Comparison of ENCODE assay signal across 1 cellular context in the genomic region with DNA sequence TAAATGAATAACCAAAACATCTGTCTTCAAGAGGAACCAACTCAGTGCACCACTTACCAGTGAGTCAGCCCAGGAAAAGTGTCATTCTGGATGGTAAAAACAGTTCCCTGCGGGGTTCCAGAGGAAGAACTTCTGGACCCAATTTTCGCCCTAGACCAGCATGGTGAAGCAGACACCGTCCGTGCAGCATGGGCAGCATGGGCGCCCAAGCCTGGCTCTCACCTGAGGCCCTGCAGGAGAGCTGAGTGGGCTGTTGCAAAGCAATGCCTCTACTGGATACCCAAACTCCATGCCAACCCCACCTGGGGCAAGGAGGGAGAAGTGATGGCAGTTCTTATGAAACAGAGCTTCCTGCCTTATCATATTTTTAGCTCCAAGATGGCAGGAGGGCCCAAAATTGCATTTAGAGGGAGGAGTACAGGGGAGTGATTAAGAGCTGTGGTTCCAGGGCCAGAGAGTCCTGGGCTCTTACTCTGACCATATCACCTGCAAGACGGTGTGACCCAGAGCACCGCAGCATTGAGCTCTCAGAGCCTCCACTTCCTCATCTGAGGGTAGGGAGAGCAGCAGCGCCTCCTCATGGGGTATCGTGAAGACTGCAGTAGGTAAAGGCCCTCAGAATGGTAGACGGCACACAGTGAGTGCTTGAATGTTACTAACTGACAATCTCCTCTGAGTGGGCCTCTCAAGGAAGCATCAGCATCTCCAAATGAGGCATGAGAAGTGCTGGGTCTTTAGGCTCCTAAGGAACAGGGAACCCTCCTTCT.
TF ChIP-seq lines count a peak whose summit lies in the region.

No MANE protein-coding gene starts in this region.

TF ChIP-seq in HepG2, 621 proteins besides CTCF, POLR2A, EP300 and RAD21:
- TF ChIP-seq, protein P1, sequence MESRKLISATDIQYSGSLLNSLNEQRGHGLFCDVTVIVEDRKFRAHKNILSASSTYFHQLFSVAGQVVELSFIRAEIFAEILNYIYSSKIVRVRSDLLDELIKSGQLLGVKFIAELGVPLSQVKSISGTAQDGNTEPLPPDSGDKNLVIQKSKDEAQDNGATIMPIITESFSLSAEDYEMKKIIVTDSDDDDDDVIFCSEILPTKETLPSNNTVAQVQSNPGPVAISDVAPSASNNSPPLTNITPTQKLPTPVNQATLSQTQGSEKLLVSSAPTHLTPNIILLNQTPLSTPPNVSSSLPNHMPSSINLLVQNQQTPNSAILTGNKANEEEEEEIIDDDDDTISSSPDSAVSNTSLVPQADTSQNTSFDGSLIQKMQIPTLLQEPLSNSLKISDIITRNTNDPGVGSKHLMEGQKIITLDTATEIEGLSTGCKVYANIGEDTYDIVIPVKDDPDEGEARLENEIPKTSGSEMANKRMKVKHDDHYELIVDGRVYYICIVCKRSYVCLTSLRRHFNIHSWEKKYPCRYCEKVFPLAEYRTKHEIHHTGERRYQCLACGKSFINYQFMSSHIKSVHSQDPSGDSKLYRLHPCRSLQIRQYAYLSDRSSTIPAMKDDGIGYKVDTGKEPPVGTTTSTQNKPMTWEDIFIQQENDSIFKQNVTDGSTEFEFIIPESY (CRISPR knock-in tag; IDR thresholded peaks at IDR 0.05): peak; percentile 19; the same call in 1 of the 2 replicates
- no peak for TF ChIP-seq ZNF7 (CRISPR knock-in tag; IDR thresholded peaks at IDR 0.05)
- TF ChIP-seq, protein P2, sequence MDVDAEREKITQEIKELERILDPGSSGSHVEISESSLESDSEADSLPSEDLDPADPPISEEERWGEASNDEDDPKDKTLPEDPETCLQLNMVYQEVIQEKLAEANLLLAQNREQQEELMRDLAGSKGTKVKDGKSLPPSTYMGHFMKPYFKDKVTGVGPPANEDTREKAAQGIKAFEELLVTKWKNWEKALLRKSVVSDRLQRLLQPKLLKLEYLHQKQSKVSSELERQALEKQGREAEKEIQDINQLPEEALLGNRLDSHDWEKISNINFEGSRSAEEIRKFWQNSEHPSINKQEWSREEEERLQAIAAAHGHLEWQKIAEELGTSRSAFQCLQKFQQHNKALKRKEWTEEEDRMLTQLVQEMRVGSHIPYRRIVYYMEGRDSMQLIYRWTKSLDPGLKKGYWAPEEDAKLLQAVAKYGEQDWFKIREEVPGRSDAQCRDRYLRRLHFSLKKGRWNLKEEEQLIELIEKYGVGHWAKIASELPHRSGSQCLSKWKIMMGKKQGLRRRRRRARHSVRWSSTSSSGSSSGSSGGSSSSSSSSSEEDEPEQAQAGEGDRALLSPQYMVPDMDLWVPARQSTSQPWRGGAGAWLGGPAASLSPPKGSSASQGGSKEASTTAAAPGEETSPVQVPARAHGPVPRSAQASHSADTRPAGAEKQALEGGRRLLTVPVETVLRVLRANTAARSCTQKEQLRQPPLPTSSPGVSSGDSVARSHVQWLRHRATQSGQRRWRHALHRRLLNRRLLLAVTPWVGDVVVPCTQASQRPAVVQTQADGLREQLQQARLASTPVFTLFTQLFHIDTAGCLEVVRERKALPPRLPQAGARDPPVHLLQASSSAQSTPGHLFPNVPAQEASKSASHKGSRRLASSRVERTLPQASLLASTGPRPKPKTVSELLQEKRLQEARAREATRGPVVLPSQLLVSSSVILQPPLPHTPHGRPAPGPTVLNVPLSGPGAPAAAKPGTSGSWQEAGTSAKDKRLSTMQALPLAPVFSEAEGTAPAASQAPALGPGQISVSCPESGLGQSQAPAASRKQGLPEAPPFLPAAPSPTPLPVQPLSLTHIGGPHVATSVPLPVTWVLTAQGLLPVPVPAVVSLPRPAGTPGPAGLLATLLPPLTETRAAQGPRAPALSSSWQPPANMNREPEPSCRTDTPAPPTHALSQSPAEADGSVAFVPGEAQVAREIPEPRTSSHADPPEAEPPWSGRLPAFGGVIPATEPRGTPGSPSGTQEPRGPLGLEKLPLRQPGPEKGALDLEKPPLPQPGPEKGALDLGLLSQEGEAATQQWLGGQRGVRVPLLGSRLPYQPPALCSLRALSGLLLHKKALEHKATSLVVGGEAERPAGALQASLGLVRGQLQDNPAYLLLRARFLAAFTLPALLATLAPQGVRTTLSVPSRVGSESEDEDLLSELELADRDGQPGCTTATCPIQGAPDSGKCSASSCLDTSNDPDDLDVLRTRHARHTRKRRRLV (CRISPR knock-in tag; IDR thresholded peaks at IDR 0.05): no peak
- peak; percentile 51 for TF ChIP-seq STAG1 (CRISPR knock-in tag; IDR thresholded peaks at IDR 0.05)
